In genomic region chrX:40105791-40106676, GRCh38 we compare ENCODE assay signal across 8 cellular contexts. TPM values are rescaled to one million over a fixed set of nuclear protein-coding genes. Genes with fewer than 3 reads are reported as not detected.
DNase-seq lines count a peak whose midpoint lies in the region; TF ChIP-seq lines count a peak whose summit lies in the region.

No MANE protein-coding gene starts in this region.

- H3K36me3 ChIP-seq in mucosa of stomach (ENCODE audit: control insufficient read depth, insufficient read depth, low read length) = no peaks in the 10 kb centered on the region

- H3K4me3 Mint-ChIP-seq in endothelial cell (ENCODE audit: unreplicated experiment) = peak overlapping the region; percentile 79

- TF ChIP-seq CTCF in endothelial cell (IDR thresholded peaks at IDR 0.05; ENCODE audit: unreplicated experiment) = no peak

- H3K4me1 Mint-ChIP-seq in endothelial cell (ENCODE audit: unreplicated experiment) = peaks cover 7% of the 10 kb centered on the region

- H3K27me3 ChIP-seq in mucosa of stomach (ENCODE audit: control insufficient read depth, insufficient read depth, low read length) = no peaks in the 10 kb centered on the region

- no peaks in the 10 kb centered on the region for H3K36me3 Mint-ChIP-seq in endothelial cell (ENCODE audit: low read depth, unreplicated experiment)

- H3K9ac ChIP-seq in mucosa of stomach (ENCODE audit: low read length) = peak overlapping the region; percentile 62

- H3K4me3 ChIP-seq in mucosa of stomach (ENCODE audit: low read length) = peak overlapping the region; percentile 19

- H3K9me3 Mint-ChIP-seq in endothelial cell (ENCODE audit: unreplicated experiment) = no peaks in the 10 kb centered on the region

- peak overlapping the region; percentile 69 for H3K27ac ChIP-seq in substantia nigra (ENCODE audit: low read depth, low read length, poor library complexity, severe bottlenecking)

- peaks cover 8% of the 10 kb centered on the region for H3K27me3 Mint-ChIP-seq in endothelial cell (ENCODE audit: unreplicated experiment)

- H3K27ac Mint-ChIP-seq in endothelial cell (ENCODE audit: unreplicated experiment) = no peak overlapping the region

- H3K4me1 ChIP-seq in mucosa of stomach (ENCODE audit: control insufficient read depth, insufficient read depth, low read length) = peaks cover 12% of the 10 kb centered on the region

- no peaks in the 10 kb centered on the region for H3K9me3 ChIP-seq in mucosa of stomach (ENCODE audit: control insufficient read depth, low read length)

- DNase-seq in activated T-cell treated with anti-CD3 and anti-CD28 coated beads for 1 hour (ENCODE audit: low read depth) (peak; percentile 57), activated T-cell treated with anti-CD3 and anti-CD28 coated beads for 4 hours (no peak), NCI-H446 treated with DMSO at 0.1 percent for 48 hours (lab: John Stamatoyannopoulos, UW) (peak; percentile 55), endothelial cell (ENCODE audit: low spot score) (peak; percentile 50), substantia nigra (lab: John Stamatoyannopoulos, UW) (peak in 45 of 49 donors; percentile 8 to 81 (median 53)), inferior parietal cortex (ENCODE audit: extremely low spot score) (no peak)
- DNase-seq in activated CD8-positive, alpha-beta memory T cell treated with anti-CD3 and anti-CD28 coated beads for 24 hours = peak; percentile 83

RNA-seq across cellular contexts. Expression of gene BCOR, which starts 8.3 kb away (rescaled TPM):
- 34.5 TPM for total RNA-seq in endothelial cell (ENCODE audit: unreplicated experiment)

Comparison
In these comparisons a context has a peak if more than half of its experiments do, and no peak if none do; other contexts are left out.
1. DNase-seq: peak in activated T-cell treated with anti-CD3 and anti-CD28 coated beads for 1 hour (single experiment), NCI-H446 treated with DMSO at 0.1 percent for 48 hours (single experiment), activated CD8-positive, alpha-beta memory T cell treated with anti-CD3 and anti-CD28 coated beads for 24 hours (single experiment), endothelial cell (single experiment) and substantia nigra (45 of 49); none in activated T-cell treated with anti-CD3 and anti-CD28 coated beads for 4 hours (single experiment) and inferior parietal cortex (single experiment).